Comparison of ENCODE assay signal across 8 cellular contexts in genomic region chr9:122213589-122214413, GRCh38. TPM values are rescaled to one million over a fixed set of nuclear protein-coding genes. Genes with fewer than 3 reads are reported as not detected.
DNase-seq lines count a peak whose midpoint lies in the region; ATAC-seq, FAIRE-seq and TF ChIP-seq lines count a peak whose summit lies in the region.

No MANE protein-coding gene starts in this region.

- H3K36me3 ChIP-seq in fibroblast of lung (ENCODE audit: control insufficient read depth, insufficient read depth, low read length) (no peaks in the 10 kb centered on the region), pancreas (no peaks in the 10 kb centered on the region), Karpas-422 (ENCODE audit: insufficient read depth, low read length) (no peaks in the 10 kb centered on the region)

- peak; percentile 95 for DNase-seq in D341Med (ENCODE audit: low spot score)
- peak; percentile 67 for DNase-seq in NCI-H2227 treated with DMSO at 0.1 percent for 48 hours (lab: John Stamatoyannopoulos, UW)
- DNase-seq in activated CD8-positive, alpha-beta memory T cell treated with anti-CD3 and anti-CD28 coated beads for 1 hour (ENCODE audit: extremely low read depth in 1 of 2, low read depth in 1 of 2) = peak; percentile 4 to 24
- DNase-seq in fibroblast of lung (ENCODE audit: low read depth in 2 of 2) = no peak
- DNase-seq in pancreas = peak in 5 of 6 donors; percentile 30 to 82 (median 59)
- no peak for DNase-seq in effector CD4-positive, alpha-beta T cell
- no peak for DNase-seq in Karpas-422

- no peak overlapping the region for H2AFZ ChIP-seq in fibroblast of lung (ENCODE audit: low read length)
- H2AFZ ChIP-seq in Karpas-422 (ENCODE audit: low read length) = no peak overlapping the region

- H3K79me2 ChIP-seq in fibroblast of lung (ENCODE audit: control insufficient read depth, insufficient read depth, low read length) (no peaks in the 10 kb centered on the region), Karpas-422 (ENCODE audit: low read length) (no peaks in the 10 kb centered on the region)

- intact Hi-C loops in pancreas (cut with DNase I) = no loop called here

- no peaks in the 10 kb centered on the region for H4K20me1 ChIP-seq in fibroblast of lung (ENCODE audit: control insufficient read depth, extremely low read depth, insufficient read depth, low read length)
- H4K20me1 ChIP-seq in Karpas-422 (ENCODE audit: insufficient read depth, low read depth, low read length) = no peaks in the 10 kb centered on the region

- peaks cover 64% of the 10 kb centered on the region for H3K27me3 ChIP-seq in fibroblast of lung (ENCODE audit: control insufficient read depth, insufficient read depth, low read length)
- peaks cover 0 to 31% (median 2%) of the 10 kb centered on the region in 4 donors for H3K27me3 ChIP-seq in pancreas
- H3K27me3 ChIP-seq in Karpas-422 (ENCODE audit: low read length) = no peaks in the 10 kb centered on the region

- ATAC-seq in HG02798 (IDR thresholded peaks at IDR 0.05; ENCODE audit: poor library complexity, unreplicated experiment) = peak; percentile 59
- ATAC-seq in pancreas = peak; percentile 69 to 93 (median 84)

- TF ChIP-seq CTCF in fibroblast of lung (conservative IDR thresholded peaks at IDR 0.05 in 1 of 2, IDR thresholded peaks at IDR 0.05 in 1 of 2; ENCODE audit: low read depth in 1 of 2, low read length in 2 of 2) (no peak), pancreas (IDR thresholded peaks at IDR 0.05) (no peak)

- H3K4me3 ChIP-seq in fibroblast of lung (replicated peaks in 1 of 4; ENCODE audit: control extremely low read depth in 1 of 4, insufficient read depth in 1 of 4, low read depth in 3 of 4, low read length in 4 of 4) = peak overlapping the region in 1 of 4 experiments; percentile 20
- H3K4me3 ChIP-seq in pancreas = peak overlapping the region in 3 of 4 donors; percentile 5 to 53 (median 31)
- H3K4me3 ChIP-seq in Karpas-422 (ENCODE audit: low read length) = no peak overlapping the region

- no peak for FAIRE-seq in pancreas (lab: Jason Lieb, UNC)

- WGBS in pancreas, 2 donors = 4 to 5% methylated on average over 67 to 93 of the region's 93 CpGs

- H3K9me3 ChIP-seq in fibroblast of lung (ENCODE audit: control insufficient read depth, insufficient read depth, low read depth, low read length) (no peaks in the 10 kb centered on the region), pancreas (no peaks in the 10 kb centered on the region), Karpas-422 (ENCODE audit: low read length) (no peaks in the 10 kb centered on the region)

- no peak overlapping the region for H3K27ac ChIP-seq in fibroblast of lung (ENCODE audit: insufficient read depth, low read length)
- no peak overlapping the region for H3K27ac ChIP-seq in pancreas
- H3K27ac ChIP-seq in Karpas-422 (ENCODE audit: low read length) = no peak overlapping the region

- H3K4me2 ChIP-seq in fibroblast of lung (ENCODE audit: extremely low read depth, insufficient read depth, low read length) (peak overlapping the region; percentile 58), Karpas-422 (ENCODE audit: low read depth, low read length, poor library complexity, severe bottlenecking) (no peak overlapping the region)

- no peaks in the 10 kb centered on the region for H3K9me2 ChIP-seq in Karpas-422 (replicated peaks; ENCODE audit: insufficient read depth, low read length)

- H3K9ac ChIP-seq in fibroblast of lung (ENCODE audit: insufficient read depth, low read length) = no peak overlapping the region
- no peak overlapping the region for H3K9ac ChIP-seq in Karpas-422 (ENCODE audit: low read length)

- H3K4me1 ChIP-seq in fibroblast of lung (ENCODE audit: control insufficient read depth, extremely low read depth, insufficient read depth, low read length) = peaks cover 2% of the 10 kb centered on the region
- H3K4me1 ChIP-seq in pancreas = peaks cover 0 to 5% (median 3%) of the 10 kb centered on the region in 3 donors
- no peaks in the 10 kb centered on the region for H3K4me1 ChIP-seq in Karpas-422 (ENCODE audit: low read length)

RNA-seq across cellular contexts. Expression of gene LHX6, which starts 15.0 kb away (rescaled TPM):
- not detected in 2 replicates for total RNA-seq in fibroblast of lung
- 0.09 TPM in 1 of 2 replicates, not detected in the other for polyA plus RNA-seq in fibroblast of lung
- not detected in 2 replicates for polyA plus RNA-seq in fibroblast of lung (2012)
- not detected in 2 replicates for polyA minus RNA-seq in fibroblast of lung (ENCODE audit: low replicate concordance)
- 1 to 10 TPM in 2 of 6 donors, under 1 TPM in 4; 0.22 to 1.2 (median 0.86) TPM for total RNA-seq in pancreas
- 1 to 10 TPM; 1.5 to 1.7 TPM for polyA plus RNA-seq in pancreas
- total RNA-seq in Karpas-422 (2014; rRNA removed; shearing (Covaris generic); ENCODE audit: low replicate concordance) = not detected in 2 replicates

RNA-seq across cellular contexts. Expression of gene RBM18, which starts 50.8 kb away (rescaled TPM):
- total RNA-seq in fibroblast of lung (9.5 and 11.2 TPM in 2 replicates), pancreas (10 to 100 TPM in 1 of 6 donors, 1 to 10 TPM in 5; 5.0 to 10.5 (median 7.4) TPM)
- polyA plus RNA-seq in fibroblast of lung (18.3 and 25.1 TPM in 2 replicates), pancreas (1 to 10 TPM; 1.7 to 4.9 TPM)
- 14.8 and 16.9 TPM in 2 replicates for polyA plus RNA-seq in fibroblast of lung (2012)
- 1.3 and 2.2 TPM in 2 replicates for polyA minus RNA-seq in fibroblast of lung (ENCODE audit: low replicate concordance)
- total RNA-seq in Karpas-422 (2014; rRNA removed; shearing (Covaris generic); ENCODE audit: low replicate concordance) = 8.5 and 14.5 TPM in 2 replicates

RNA-seq across cellular contexts. Expression of gene MRRF, which starts 50.9 kb away (rescaled TPM):
- total RNA-seq in fibroblast of lung = 31.6 and 36.8 TPM in 2 replicates
- polyA plus RNA-seq in fibroblast of lung = 37.3 and 56.9 TPM in 2 replicates
- polyA plus RNA-seq in fibroblast of lung (2012) = 18.1 and 28.7 TPM in 2 replicates
- 17.5 and 46.2 TPM in 2 replicates for polyA minus RNA-seq in fibroblast of lung (ENCODE audit: low replicate concordance)
- 10 to 100 TPM; 13.0 to 22.9 (median 17.5) TPM for total RNA-seq in pancreas
- 10 to 100 TPM; 15.1 to 27.8 TPM for polyA plus RNA-seq in pancreas
- total RNA-seq in Karpas-422 (2014; rRNA removed; shearing (Covaris generic); ENCODE audit: low replicate concordance) = 36.3 and 67.3 TPM in 2 replicates

RNA-seq across cellular contexts. Expression of gene MORN5, which starts 54.1 kb away (rescaled TPM):
- 0.33 and 0.51 TPM in 2 replicates for total RNA-seq in fibroblast of lung
- polyA plus RNA-seq in fibroblast of lung = not detected in 2 replicates
- not detected in 2 replicates for polyA plus RNA-seq in fibroblast of lung (2012)
- not detected in 2 replicates for polyA minus RNA-seq in fibroblast of lung (ENCODE audit: low replicate concordance)
- under 1 TPM in 2 of 6 donors, not detected in 4; 0.71 to 0.79 TPM for total RNA-seq in pancreas
- polyA plus RNA-seq in pancreas = under 1 TPM in 1 of 2 donors, not detected in 1; 0.45 TPM
- not detected in 2 replicates for total RNA-seq in Karpas-422 (2014; rRNA removed; shearing (Covaris generic); ENCODE audit: low replicate concordance)

RNA-seq across cellular contexts. Expression of gene NDUFA8, which starts 54.2 kb away (rescaled TPM):
- total RNA-seq in fibroblast of lung (26.6 and 29.0 TPM in 2 replicates), pancreas (10 to 100 TPM; 10.7 to 21.7 (median 13.3) TPM)
- polyA plus RNA-seq in fibroblast of lung (90.2 and 105 TPM in 2 replicates), pancreas (10 to 100 TPM; 29.1 to 37.3 TPM)
- 92.1 and 107 TPM in 2 replicates for polyA plus RNA-seq in fibroblast of lung (2012)
- polyA minus RNA-seq in fibroblast of lung (ENCODE audit: low replicate concordance) = 24.0 and 24.2 TPM in 2 replicates
- 39.7 and 42.7 TPM in 2 replicates for total RNA-seq in Karpas-422 (2014; rRNA removed; shearing (Covaris generic); ENCODE audit: low replicate concordance)

Comparison
In these comparisons a context has a peak if more than half of its experiments do, and no peak if none do; other contexts are left out.
1. DNase-seq: peak in D341Med (single experiment), NCI-H2227 treated with DMSO at 0.1 percent for 48 hours (single experiment), activated CD8-positive, alpha-beta memory T cell treated with anti-CD3 and anti-CD28 coated beads for 1 hour (2 of 2) and pancreas (5 of 6); none in fibroblast of lung (0 of 2), effector CD4-positive, alpha-beta T cell (single experiment) and Karpas-422 (single experiment).